15 cellular contexts compared by ENCODE assay signal in the genomic region with DNA sequence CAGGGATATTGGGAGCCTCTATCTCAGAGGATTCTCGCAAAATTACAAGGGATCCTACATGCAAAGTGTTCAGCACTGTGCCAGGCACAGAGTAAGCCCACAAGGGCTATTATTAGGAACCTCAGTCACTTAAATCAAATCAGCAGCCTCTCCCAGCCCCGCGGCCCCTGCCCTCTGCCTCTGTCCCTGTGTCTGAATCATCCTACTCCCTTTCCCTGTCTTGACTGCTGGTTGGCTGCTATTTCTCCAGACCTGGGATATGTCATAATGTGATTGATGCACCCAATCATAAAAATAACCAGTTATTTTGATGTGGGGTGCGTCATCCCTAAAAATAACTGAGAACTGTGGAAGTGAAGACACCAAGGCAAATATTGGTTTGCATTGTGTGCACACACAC.
"Had no signal": no experiment of that assay in that cellular context is flagged by ENCODE, and none has a peak within 500 bp of the region (broad histone marks: within the 10 kb centered on the region; RNA-seq: fewer than 3 reads in every experiment).

No MANE protein-coding gene starts in this region.

- H3K9me3 Mint-ChIP-seq: activated naive CD8-positive, alpha-beta T cell treated with anti-CD3 and anti-CD28 coated beads for 36 hours; dendritic cell treated with granulocyte-macrophage colony-stimulating factor and Interleukin-4, amounts not matched to agents 40 ng/mL and 50 ng/mL, for 4 days had no signal

- DNase-seq: activated CD4-positive, alpha-beta T cell treated with anti-CD3 and anti-CD28 coated beads, Interleukin-2, amount 10 ng/mL, durations not matched to agents 7 days and 5 days; activated CD8-positive, alpha-beta memory T cell treated with anti-CD3 and anti-CD28 coated beads, Interleukin-2, amount 50 U/mL, for 48 hours; activated gamma-delta T cell treated with Interleukin-2 at 50 U/mL for 16 hours; activated naive CD8-positive, alpha-beta T cell treated with anti-CD3 and anti-CD28 coated beads for 36 hours; effector memory CD4-positive, alpha-beta T cell; foreskin melanocyte; left cardiac atrium; lower lobe of right lung; ovary; stimulated activated CD4-positive, alpha-beta T cell treated with anti-CD3 and anti-CD28 coated beads, Interleukin-12 subunit alpha, Interleukin-12 subunit beta, amount 100 ng/mL, for 4 hours; stimulated activated CD4-positive, alpha-beta T cell treated with anti-CD3 and anti-CD28 coated beads, Interleukin-2, amount 100 ng/mL, for 24 hours; uterus had no signal

- H3K27ac Mint-ChIP-seq: activated CD4-positive, alpha-beta T cell treated with anti-CD3 and anti-CD28 coated beads, Interleukin-2, amount 10 ng/mL, durations not matched to agents 7 days and 5 days; activated naive CD8-positive, alpha-beta T cell treated with anti-CD3 and anti-CD28 coated beads for 36 hours; brain; dendritic cell treated with granulocyte-macrophage colony-stimulating factor and Interleukin-4, amounts not matched to agents 40 ng/mL and 50 ng/mL, for 4 days had no signal

- H3K4me1 ChIP-seq: lower lobe of right lung, uterus had no signal

- H3K36me3 ChIP-seq: lower lobe of right lung, ovary, thoracic aorta, uterus had no signal

- ATAC-seq: left cardiac atrium, lower lobe of right lung had no signal

- H3K4me1 Mint-ChIP-seq: activated CD4-positive, alpha-beta T cell treated with anti-CD3 and anti-CD28 coated beads, Interleukin-2, amount 10 ng/mL, durations not matched to agents 7 days and 5 days; activated naive CD8-positive, alpha-beta T cell treated with anti-CD3 and anti-CD28 coated beads for 36 hours; brain had no signal

- H3K4me3 Mint-ChIP-seq: activated CD4-positive, alpha-beta T cell treated with anti-CD3 and anti-CD28 coated beads, Interleukin-2, amount 10 ng/mL, durations not matched to agents 7 days and 5 days; activated naive CD8-positive, alpha-beta T cell treated with anti-CD3 and anti-CD28 coated beads for 36 hours; brain; dendritic cell treated with granulocyte-macrophage colony-stimulating factor and Interleukin-4, amounts not matched to agents 40 ng/mL and 50 ng/mL, for 4 days had no signal

- H3K36me3 Mint-ChIP-seq: activated naive CD8-positive, alpha-beta T cell treated with anti-CD3 and anti-CD28 coated beads for 36 hours had no signal

- H3K9me3 ChIP-seq: lower lobe of right lung, ovary, thoracic aorta, uterus had no signal

- H3K27me3 Mint-ChIP-seq: activated CD4-positive, alpha-beta T cell treated with anti-CD3 and anti-CD28 coated beads, Interleukin-2, amount 10 ng/mL, durations not matched to agents 7 days and 5 days; brain; dendritic cell treated with granulocyte-macrophage colony-stimulating factor and Interleukin-4, amounts not matched to agents 40 ng/mL and 50 ng/mL, for 4 days had no signal

- H3K27me3 ChIP-seq: ovary, uterus had no signal

- H3K4me3 ChIP-seq: lower lobe of right lung, ovary, thoracic aorta, uterus had no signal

- H3K27ac ChIP-seq: lower lobe of right lung, ovary, thoracic aorta, uterus had no signal
